In the genomic region with DNA sequence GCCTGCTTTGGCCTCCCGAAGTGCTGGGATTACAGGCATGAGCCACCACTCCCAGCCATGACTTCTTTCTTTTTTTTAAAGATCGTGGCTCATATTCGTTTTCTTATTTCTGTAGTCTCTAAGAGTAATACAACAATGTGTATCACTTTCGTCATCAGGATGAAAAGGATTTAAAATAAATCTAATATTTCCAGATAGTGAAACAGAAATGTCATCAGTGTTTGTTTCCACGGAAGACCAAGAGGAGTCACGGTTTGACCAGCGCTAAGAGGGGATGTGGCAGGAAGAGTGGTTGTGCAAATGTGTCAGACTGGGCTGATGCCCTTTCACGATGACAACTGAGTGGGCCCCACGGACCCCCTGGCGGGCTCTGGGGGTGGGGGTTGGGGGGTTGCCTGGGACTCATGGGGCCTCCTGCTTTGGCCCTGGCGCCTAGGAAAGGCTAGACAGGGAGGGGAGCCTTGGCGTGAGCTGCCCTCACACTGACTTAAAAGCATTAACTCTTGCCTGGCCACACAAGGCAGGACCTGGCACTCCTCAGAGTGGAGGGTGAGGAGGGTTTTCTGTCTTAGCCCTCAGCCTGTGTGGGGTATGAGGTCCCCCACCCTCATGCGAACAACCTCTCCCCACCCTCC, we compare ENCODE assay signal across 12 cellular contexts. TPM values are rescaled to one million over a fixed set of nuclear protein-coding genes. Genes with fewer than 3 reads are reported as not detected.
DNase-seq lines count a peak whose midpoint lies in the region; ATAC-seq and TF ChIP-seq lines count a peak whose summit lies in the region.
"Had no signal": no experiment of that assay in that cellular context is flagged by ENCODE, and none has a peak within 500 bp of the region (broad histone marks: within the 10 kb centered on the region; RNA-seq: fewer than 3 reads in every experiment).

No MANE protein-coding gene starts in this region.

- no peak for TF ChIP-seq EP300 in transverse colon (IDR thresholded peaks at IDR 0.05; ENCODE audit: low read depth)

- TF ChIP-seq CTCF in Panc1 (IDR thresholded peaks at IDR 0.05), result no peak
- no peak for TF ChIP-seq CTCF in transverse colon (IDR thresholded peaks at IDR 0.05)

- H3K27ac ChIP-seq in Panc1 (ENCODE audit: low read length) (peak overlapping the region; percentile 56), muscle layer of colon (ENCODE audit: low read depth, low read length) (peak overlapping the region; percentile 10), transverse colon (peak overlapping the region; percentile 79 to 93 (median 88))

- no peaks in the 10 kb centered on the region for H3K9me3 ChIP-seq in Panc1 (ENCODE audit: control insufficient read depth, insufficient read depth, low read depth, low read length)
- H3K9me3 ChIP-seq in muscle layer of colon (ENCODE audit: low read length), result no peaks in the 10 kb centered on the region
- no peaks in the 10 kb centered on the region for H3K9me3 ChIP-seq in transverse colon

- H3K36me3 Mint-ChIP-seq in effector memory CD8-positive, alpha-beta T cell (ENCODE audit: insufficient read depth), result no peaks in the 10 kb centered on the region
- H3K36me3 Mint-ChIP-seq: CD4-positive, CD25-positive, alpha-beta regulatory T cell had no signal

- in situ Hi-C loops in Panc1 (cut with HindIII; ENCODE audit: low pct_unique_long_range_greater_than_20kb, low sequenced_read_pairs) (no loop called here), transverse colon (cut with MboI; ENCODE audit: low pct_ligation_motif_present in 1 of 4, low pct_unique_long_range_greater_than_20kb in 1 of 4, low sequenced_read_pairs in 3 of 4) (no loop called here)

- WGBS in transverse colon (ENCODE audit: low coverage in 1 of 2), 2 donors, result 51 to 65% methylated on average over 5 to 13 of the region's 13 CpGs

- CTCF ChIA-PET in Panc1 (lab: Charles Lee), result no interaction called here

- POLR2A ChIA-PET in Panc1 (lab: Charles Lee), result interaction anchor here (0.7 kb wide), 1 partner anchor 71 kb away, joined by 4 read pairs; no protein-coding TSS in a partner anchor

- no peak for DNase-seq in Panc1 (ENCODE audit: low read depth, low spot score)
- no peak for DNase-seq in effector memory CD8-positive, alpha-beta T cell
- no peak for DNase-seq in transverse colon
- no peak for DNase-seq in Kasumi-1 (lab: John Stamatoyannopoulos, UW)
- DNase-seq in left cardiac atrium, result no peak
- DNase-seq: activated naive CD4-positive, alpha-beta T cell treated with anti-CD3 and anti-CD28 coated beads, Interleukin-2, amount 50 U/mL, for 16 hours; CD4-positive, CD25-positive, alpha-beta regulatory T cell; stimulated activated CD4-positive, alpha-beta T cell treated with anti-CD3 and anti-CD28 coated beads, Interleukin-1b, Interleukin-23, amount 100 ng/mL, for 48 hours had no signal

- peak overlapping the region; percentile 4 to 6 for H3K4me3 Mint-ChIP-seq in effector memory CD8-positive, alpha-beta T cell

- H3K36me3 ChIP-seq in Panc1 (ENCODE audit: control insufficient read depth, insufficient read depth, low read length) (no peaks in the 10 kb centered on the region), muscle layer of colon (ENCODE audit: insufficient read depth, low read length) (no peaks in the 10 kb centered on the region), transverse colon (no peaks in the 10 kb centered on the region)

- peak overlapping the region in 1 of 2 donors; percentile 79 for H3K27ac Mint-ChIP-seq in effector memory CD8-positive, alpha-beta T cell
- H3K27ac Mint-ChIP-seq: CD4-positive, CD25-positive, alpha-beta regulatory T cell had no signal

- H3K4me1 Mint-ChIP-seq in effector memory CD8-positive, alpha-beta T cell (ENCODE audit: low read depth in 2 of 2), result peaks cover 29 to 39% of the 10 kb centered on the region in 2 donors
- H3K4me1 Mint-ChIP-seq: CD4-positive, CD25-positive, alpha-beta regulatory T cell had no signal

- no peak for TF ChIP-seq POLR2A in transverse colon (IDR thresholded peaks at IDR 0.05)

- no TSS peak for BruUV-seq in Panc1 (replicated peaks; lab: Mats Ljungman, UMichigan)

- H3K4me1 ChIP-seq in Panc1 (ENCODE audit: control insufficient read depth, insufficient read depth, low read length), result peaks cover 78% of the 10 kb centered on the region
- peaks cover 88% of the 10 kb centered on the region for H3K4me1 ChIP-seq in muscle layer of colon (ENCODE audit: insufficient read depth, low read length)
- H3K4me1 ChIP-seq in transverse colon, result peaks cover 44 to 92% (median 73%) of the 10 kb centered on the region in 4 donors

- no peak for ATAC-seq in Panc1
- no peak for ATAC-seq in effector memory CD8-positive, alpha-beta T cell (replicated peaks)
- no peak for ATAC-seq in HG02642 (IDR thresholded peaks at IDR 0.05; ENCODE audit: poor library complexity, unreplicated experiment)
- no peak for ATAC-seq in HG02798 (IDR thresholded peaks at IDR 0.05; ENCODE audit: poor library complexity, unreplicated experiment)
- no peak for ATAC-seq in left cardiac atrium

- no peaks in the 10 kb centered on the region for H3K9me3 Mint-ChIP-seq in effector memory CD8-positive, alpha-beta T cell
- H3K9me3 Mint-ChIP-seq: CD4-positive, CD25-positive, alpha-beta regulatory T cell had no signal

- H3K27me3 Mint-ChIP-seq in effector memory CD8-positive, alpha-beta T cell, result peaks cover 2 to 12% of the 10 kb centered on the region in 2 donors

- intact Hi-C loops in Panc1 (cut with micrococcal nuclease; ENCODE audit: unreplicated experiment), result no loop called here
- intact Hi-C loops in transverse colon (cut with DNase I; ENCODE audit: low total_unique reads), result no loop called here
- intact Hi-C loops in left cardiac atrium (cut with DNase I), result no loop called here

- no peak overlapping the region for H3K9ac ChIP-seq in muscle layer of colon (ENCODE audit: low read length)

- H3K27me3 ChIP-seq in Panc1 (ENCODE audit: control insufficient read depth, insufficient read depth, low read length), result no peaks in the 10 kb centered on the region
- no peaks in the 10 kb centered on the region for H3K27me3 ChIP-seq in muscle layer of colon (ENCODE audit: control insufficient read depth in 1 of 2, insufficient read depth in 2 of 2, low read length in 2 of 2)
- H3K27me3 ChIP-seq in transverse colon, result no peaks in the 10 kb centered on the region

- H3K4me3 ChIP-seq in Panc1 (ENCODE audit: low read depth in 2 of 2, low read length in 2 of 2) (no peak overlapping the region), muscle layer of colon (ENCODE audit: low read depth in 1 of 2, low read length in 2 of 2) (no peak overlapping the region), transverse colon (no peak overlapping the region)
- H3K4me3 ChIP-seq: K562 had no signal

RNA-seq across cellular contexts. Expression of a gene that starts 8.4 kb away (rescaled TPM):
- total RNA-seq in Panc1 (2021; ENCODE audit: unreplicated experiment) (53.0 TPM), transverse colon (10 to 100 TPM; 12.1 to 34.1 (median 33.4) TPM), left cardiac atrium (10 to 100 TPM; 14.0 to 14.4 TPM)
- polyA plus RNA-seq in Panc1 (2012; ENCODE audit: insufficient read length), result 60.8 TPM
- polyA plus RNA-seq: CD4-positive, CD25-positive, alpha-beta regulatory T cell had no signal

Comparison
In these comparisons a context has a peak if more than half of its experiments do, and no peak if none do; other contexts are left out.
1. H3K27ac ChIP-seq: peak in every context shown above with its lines; median percentile 88 in transverse colon; 56 in Panc1; 10 in muscle layer of colon.